Comparison of ENCODE assay signal across 23 cellular contexts in the genomic region with DNA sequence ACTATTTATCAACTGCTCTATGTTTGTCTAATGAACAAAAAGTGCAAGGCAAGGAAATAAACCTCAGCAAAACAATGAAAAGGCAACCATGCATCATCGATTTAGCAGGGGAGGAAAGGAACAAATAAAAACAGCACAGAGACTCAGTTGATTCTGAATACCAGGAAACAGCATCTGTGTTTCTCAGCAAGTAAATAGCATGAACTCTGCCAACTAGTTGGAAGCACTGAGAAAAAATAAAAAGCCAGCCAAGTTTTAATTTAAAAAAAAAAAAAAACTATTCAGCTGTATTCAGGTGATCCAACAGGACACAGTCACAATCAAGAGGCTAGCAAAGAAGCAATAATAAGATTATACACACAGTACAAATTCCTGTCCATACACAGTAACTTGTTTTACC. TPM values are rescaled to one million over a fixed set of nuclear protein-coding genes. Genes with fewer than 3 reads are reported as not detected.
"Had no signal": no experiment of that assay in that cellular context is flagged by ENCODE, and none has a peak within 500 bp of the region (broad histone marks: within the 10 kb centered on the region; RNA-seq: fewer than 3 reads in every experiment).

No MANE protein-coding gene starts in this region.

- DNase-seq: activated B cell treated with CpG ODN at 0.5 μM for 24 hours; activated CD4-positive, alpha-beta memory T cell treated with anti-CD3 and anti-CD28 coated beads, Interleukin-2, amount 10 ng/mL, durations not matched to agents 7 days and 5 days; activated CD4-positive, alpha-beta T cell treated with anti-CD3 and anti-CD28 coated beads for 4 hours; activated CD8-positive, alpha-beta memory T cell treated with anti-CD3 and anti-CD28 coated beads, Interleukin-2, amount 10 ng/mL, durations not matched to agents 7 days and 5 days; activated naive CD4-positive, alpha-beta T cell; activated naive CD8-positive, alpha-beta T cell treated with anti-CD3 and anti-CD28 coated beads for 36 hours; amniotic stem cell; brain microvascular endothelial cell; central memory CD4-positive, alpha-beta T cell; cortex of kidney; heart left ventricle; immature natural killer cell; mesendoderm; naive thymus-derived CD8-positive, alpha-beta T cell; stimulated activated CD4-positive, alpha-beta T cell treated with anti-CD3 and anti-CD28 coated beads, Interleukin-2, amount 100 ng/mL, for 24 hours; T-cell; trophoblast cell had no signal

- ATAC-seq: activated CD8-positive, alpha-beta memory T cell treated with anti-CD3 and anti-CD28 coated beads, Interleukin-2, amount 10 ng/mL, durations not matched to agents 7 days and 5 days; esophagus mucosa; gastroesophageal sphincter; naive thymus-derived CD8-positive, alpha-beta T cell; T-cell had no signal

- H3K4me3 Mint-ChIP-seq: activated B cell treated with CpG ODN at 0.5 μM for 24 hours; activated CD4-positive, alpha-beta memory T cell treated with anti-CD3 and anti-CD28 coated beads, Interleukin-2, amount 10 ng/mL, durations not matched to agents 7 days and 5 days; activated CD8-positive, alpha-beta memory T cell treated with anti-CD3 and anti-CD28 coated beads, Interleukin-2, amount 10 ng/mL, durations not matched to agents 7 days and 5 days; activated naive CD8-positive, alpha-beta T cell treated with anti-CD3 and anti-CD28 coated beads for 36 hours; immature natural killer cell; naive thymus-derived CD8-positive, alpha-beta T cell; stimulated activated naive CD8-positive, alpha-beta T cell treated with anti-CD3 and anti-CD28 coated beads, Interleukin-15, Interleukin-2, amounts not matched to agents 100 ng/mL and 50 ng/mL, for 24 hours; T-cell had no signal

- H3K27ac ChIP-seq: brain microvascular endothelial cell, gastroesophageal sphincter, neutrophil, parathyroid adenoma, vagina had no signal

- H3K36me3 ChIP-seq: brain microvascular endothelial cell, gastroesophageal sphincter, heart left ventricle, neutrophil, vagina had no signal

- H3K9me3 Mint-ChIP-seq: activated B cell treated with CpG ODN at 0.5 μM for 24 hours; activated CD4-positive, alpha-beta memory T cell treated with anti-CD3 and anti-CD28 coated beads, Interleukin-2, amount 10 ng/mL, durations not matched to agents 7 days and 5 days; activated naive CD8-positive, alpha-beta T cell treated with anti-CD3 and anti-CD28 coated beads for 36 hours; stimulated activated naive CD8-positive, alpha-beta T cell treated with anti-CD3 and anti-CD28 coated beads, Interleukin-15, Interleukin-2, amounts not matched to agents 100 ng/mL and 50 ng/mL, for 24 hours had no signal

- H3K4me1 Mint-ChIP-seq: activated B cell treated with CpG ODN at 0.5 μM for 24 hours; activated CD4-positive, alpha-beta memory T cell treated with anti-CD3 and anti-CD28 coated beads, Interleukin-2, amount 10 ng/mL, durations not matched to agents 7 days and 5 days; activated CD8-positive, alpha-beta memory T cell treated with anti-CD3 and anti-CD28 coated beads, Interleukin-2, amount 10 ng/mL, durations not matched to agents 7 days and 5 days; activated naive CD8-positive, alpha-beta T cell treated with anti-CD3 and anti-CD28 coated beads for 36 hours; immature natural killer cell; naive thymus-derived CD8-positive, alpha-beta T cell; T-cell had no signal

- H3K27me3 Mint-ChIP-seq: activated B cell treated with CpG ODN at 0.5 μM for 24 hours; activated CD4-positive, alpha-beta memory T cell treated with anti-CD3 and anti-CD28 coated beads, Interleukin-2, amount 10 ng/mL, durations not matched to agents 7 days and 5 days; activated CD8-positive, alpha-beta memory T cell treated with anti-CD3 and anti-CD28 coated beads, Interleukin-2, amount 10 ng/mL, durations not matched to agents 7 days and 5 days; activated naive CD8-positive, alpha-beta T cell treated with anti-CD3 and anti-CD28 coated beads for 36 hours; stimulated activated naive CD8-positive, alpha-beta T cell treated with anti-CD3 and anti-CD28 coated beads, Interleukin-15, Interleukin-2, amounts not matched to agents 100 ng/mL and 50 ng/mL, for 24 hours; T-cell had no signal

- H3K36me3 Mint-ChIP-seq: activated CD8-positive, alpha-beta memory T cell treated with anti-CD3 and anti-CD28 coated beads, Interleukin-2, amount 10 ng/mL, durations not matched to agents 7 days and 5 days; activated naive CD8-positive, alpha-beta T cell treated with anti-CD3 and anti-CD28 coated beads for 36 hours; immature natural killer cell; T-cell had no signal

- H3K9me3 ChIP-seq: gastroesophageal sphincter, heart left ventricle, neutrophil, vagina had no signal

- H3K27ac Mint-ChIP-seq: activated B cell treated with CpG ODN at 0.5 μM for 24 hours; activated CD4-positive, alpha-beta memory T cell treated with anti-CD3 and anti-CD28 coated beads, Interleukin-2, amount 10 ng/mL, durations not matched to agents 7 days and 5 days; activated CD8-positive, alpha-beta memory T cell treated with anti-CD3 and anti-CD28 coated beads, Interleukin-2, amount 10 ng/mL, durations not matched to agents 7 days and 5 days; activated naive CD8-positive, alpha-beta T cell treated with anti-CD3 and anti-CD28 coated beads for 36 hours; immature natural killer cell; naive thymus-derived CD8-positive, alpha-beta T cell; stimulated activated naive CD8-positive, alpha-beta T cell treated with anti-CD3 and anti-CD28 coated beads, Interleukin-15, Interleukin-2, amounts not matched to agents 100 ng/mL and 50 ng/mL, for 24 hours; T-cell had no signal

- H3K4me3 ChIP-seq: gastroesophageal sphincter, heart left ventricle, vagina had no signal

- H3K27me3 ChIP-seq: brain microvascular endothelial cell, gastroesophageal sphincter, heart left ventricle, neutrophil, vagina had no signal

- H3K4me1 ChIP-seq: gastroesophageal sphincter, parathyroid adenoma, vagina had no signal

- H3K9ac ChIP-seq: parathyroid adenoma had no signal

RNA-seq across cellular contexts. Expression of gene PHYHIPL, which starts 42.1 kb away (rescaled TPM):
- total RNA-seq: activated B cell treated with CpG ODN at 0.5 μM for 24 hours; activated CD4-positive, alpha-beta memory T cell treated with anti-CD3 and anti-CD28 coated beads, Interleukin-2, amount 10 ng/mL, durations not matched to agents 7 days and 5 days; activated CD8-positive, alpha-beta memory T cell treated with anti-CD3 and anti-CD28 coated beads, Interleukin-2, amount 10 ng/mL, durations not matched to agents 7 days and 5 days; activated naive CD8-positive, alpha-beta T cell treated with anti-CD3 and anti-CD28 coated beads for 36 hours; esophagus mucosa; heart left ventricle; naive thymus-derived CD8-positive, alpha-beta T cell; T-cell had no signal
- polyA plus RNA-seq: immature natural killer cell; naive thymus-derived CD8-positive, alpha-beta T cell had no signal
